ENCODE assay signal across 8 cellular contexts in genomic region chr1:91021686-91022517, GRCh38. TPM values are rescaled to one million over a fixed set of nuclear protein-coding genes. Genes with fewer than 3 reads are reported as not detected.
DNase-seq lines count a peak whose midpoint lies in the region; ATAC-seq and TF ChIP-seq lines count a peak whose summit lies in the region.

Gene ZNF644, minus strand, starts transcription at chr1:91022035. Its CDS starts 39,682 bp downstream, at chr1:90982353.

- peak; percentile 89 to 90 for ATAC-seq in CD4-positive, CD25-positive, alpha-beta regulatory T cell (ENCODE audit: low read depth in 2 of 2)
- ATAC-seq in GM19397 (IDR thresholded peaks at IDR 0.05; ENCODE audit: unreplicated experiment) (peak; percentile 76), HG03565 (IDR thresholded peaks at IDR 0.05; ENCODE audit: unreplicated experiment) (peak; percentile 67)

- H3K27ac Mint-ChIP-seq in CD4-positive, CD25-positive, alpha-beta regulatory T cell, result peak within 1 kb of the TSS; percentile 91 to 99 (median 96)

- peaks cover 53% of the 10 kb centered on the region for H3K4me1 ChIP-seq in CD4-positive, CD25-positive, alpha-beta regulatory T cell (ENCODE audit: control insufficient read depth, insufficient read depth, low read length, poor library complexity, severe bottlenecking)
- peaks cover 2 to 33% (median 14%) of the 10 kb centered on the region in 4 donors for H3K4me1 ChIP-seq in liver (ENCODE audit: control insufficient read depth in 4 of 4, insufficient read depth in 4 of 4, low read length in 3 of 4)

- WGBS in liver, result under 1% methylated on average over 70 of the region's 70 CpGs

- no peaks in the 10 kb centered on the region for H3K27me3 Mint-ChIP-seq in CD4-positive, CD25-positive, alpha-beta regulatory T cell

- no peaks in the 10 kb centered on the region for H3K27me3 ChIP-seq in CD4-positive, CD25-positive, alpha-beta regulatory T cell (ENCODE audit: control insufficient read depth, insufficient read depth, low read length)
- no peaks in the 10 kb centered on the region for H3K27me3 ChIP-seq in liver (ENCODE audit: control insufficient read depth in 4 of 4, insufficient read depth in 4 of 4, low read length in 3 of 4)

- no peaks in the 10 kb centered on the region for H3K9me3 ChIP-seq in CD4-positive, CD25-positive, alpha-beta regulatory T cell (ENCODE audit: control insufficient read depth in 2 of 2, low read length in 2 of 2)
- H3K9me3 ChIP-seq in liver (ENCODE audit: control insufficient read depth in 4 of 4, low read length in 3 of 4), result no peaks in the 10 kb centered on the region

- TF ChIP-seq CTCF in liver (IDR thresholded peaks at IDR 0.05; ENCODE audit: low read depth, low read length, missing input control), result no peak

- DNase-seq in CD4-positive, CD25-positive, alpha-beta regulatory T cell, result peak; percentile 85 to 95 (median 91)
- DNase-seq in NCI-H82 (lab: John Stamatoyannopoulos, UW) (peak; percentile 97), dermis microvascular lymphatic vessel endothelial cell (ENCODE audit: low read depth in 2 of 2) (peak; percentile 47 to 85)
- peak; percentile 88 to 92 for DNase-seq in activated CD4-positive, alpha-beta T cell treated with anti-CD3 and anti-CD28 coated beads, Interleukin-2, amount 50 U/mL, for 48 hours
- peak; percentile 93 for DNase-seq in stimulated activated CD4-positive, alpha-beta T cell treated with anti-CD3 and anti-CD28 coated beads, Interleukin-4, amount 100 ng/mL, for 24 hours

- peaks cover 5% of the 10 kb centered on the region for H3K36me3 Mint-ChIP-seq in CD4-positive, CD25-positive, alpha-beta regulatory T cell

- H3K4me1 Mint-ChIP-seq in CD4-positive, CD25-positive, alpha-beta regulatory T cell, result peaks cover 33 to 74% (median 44%) of the 10 kb centered on the region in 4 donors

- peak in 1 of 2 donors; percentile 27 for TF ChIP-seq RAD21 in liver (IDR thresholded peaks at IDR 0.05)

- peak within 1 kb of the TSS; percentile 79 to 95 for H3K9ac ChIP-seq in liver (ENCODE audit: low read depth in 1 of 2, low read length in 2 of 2)

- peak within 1 kb of the TSS; percentile 88 to 99 (median 96) for H3K4me3 Mint-ChIP-seq in CD4-positive, CD25-positive, alpha-beta regulatory T cell

- no peaks in the 10 kb centered on the region for H3K36me3 ChIP-seq in CD4-positive, CD25-positive, alpha-beta regulatory T cell (ENCODE audit: control insufficient read depth, insufficient read depth, low read length)
- H3K36me3 ChIP-seq in liver (ENCODE audit: control insufficient read depth in 4 of 4, insufficient read depth in 3 of 4, low read depth in 1 of 4, low read length in 3 of 4), result peaks cover 0 to 2% (median 0%) of the 10 kb centered on the region in 4 donors

- no peaks in the 10 kb centered on the region for H3K9me3 Mint-ChIP-seq in CD4-positive, CD25-positive, alpha-beta regulatory T cell

- H3K27ac ChIP-seq in CD4-positive, CD25-positive, alpha-beta regulatory T cell (ENCODE audit: insufficient read depth, low read length, poor library complexity, severe bottlenecking), result peak within 1 kb of the TSS; percentile 99
- peak within 1 kb of the TSS; percentile 96 to 99 for H3K27ac ChIP-seq in liver (ENCODE audit: low read depth in 1 of 2, low read length in 2 of 2)

- H3K4me3 ChIP-seq in CD4-positive, CD25-positive, alpha-beta regulatory T cell (ENCODE audit: low read depth, low read length), result peak within 1 kb of the TSS; percentile 92
- peak within 1 kb of the TSS; percentile 67 to 91 (median 85) for H3K4me3 ChIP-seq in liver (ENCODE audit: low read depth in 1 of 3, low read length in 3 of 3)

TF ChIP-seq in liver, 16 proteins besides CTCF, POLR2A, EP300 and RAD21:
- TF ChIP-seq ZBTB33 (IDR thresholded peaks at IDR 0.05), result no peak
- TF ChIP-seq MAX (IDR thresholded peaks at IDR 0.05), result peak; percentile 35
- TF ChIP-seq FOXA1 (IDR thresholded peaks at IDR 0.05), result peak; percentile 12
- peak; percentile 68 for TF ChIP-seq TAF1 (conservative IDR thresholded peaks at IDR 0.05)
- TF ChIP-seq HNF4A (conservative IDR thresholded peaks at IDR 0.05), result peak; percentile 42 to 59
- peak; percentile 92 for TF ChIP-seq REST (IDR thresholded peaks at IDR 0.05)
- peak; percentile 69 to 83 for TF ChIP-seq EGR1 (IDR thresholded peaks at IDR 0.05; ENCODE audit: low read depth in 2 of 2)
- TF ChIP-seq JUND (IDR thresholded peaks at IDR 0.05), result peak; percentile 69 to 72
- TF ChIP-seq SP1 (IDR thresholded peaks at IDR 0.05), result peak; percentile 77
- TF ChIP-seq RXRA (IDR thresholded peaks at IDR 0.05), result peak; percentile 62 to 75
- peak in 1 of 2 donors; percentile 56 for TF ChIP-seq GABPA (IDR thresholded peaks at IDR 0.05 in 1 of 2, conservative IDR thresholded peaks at IDR 0.05 in 1 of 2)
- peak; percentile 52 for TF ChIP-seq ATF3 (IDR thresholded peaks at IDR 0.05)
- no peak for TF ChIP-seq HNF4G (IDR thresholded peaks at IDR 0.05)
- peak; percentile 15 for TF ChIP-seq FOXA2 (IDR thresholded peaks at IDR 0.05)
- peak; percentile 82 for TF ChIP-seq NR2F2 (IDR thresholded peaks at IDR 0.05)
- TF ChIP-seq YY1 (IDR thresholded peaks at IDR 0.05), result peak; percentile 92

RNA-seq across cellular contexts. Expression of gene ZNF644, which starts in this region (rescaled TPM):
- 139 TPM for total RNA-seq in CD4-positive, CD25-positive, alpha-beta regulatory T cell
- polyA plus RNA-seq in CD4-positive, CD25-positive, alpha-beta regulatory T cell, result 10 to 100 TPM; 46.9 to 55.6 (median 51.2) TPM
- total RNA-seq in dermis microvascular lymphatic vessel endothelial cell (35.9 and 40.1 TPM in 2 replicates), liver (10 to 100 TPM; 35.6 to 38.8 TPM)
- 10 to 100 TPM in 1 of 2 donors, 1 to 10 TPM in 1; 6.8 to 18.7 TPM for polyA plus RNA-seq in liver

Comparison
In these comparisons a context has a peak if more than half of its experiments do, and no peak if none do; other contexts are left out.
1. Peak in every context shown above with its lines: DNase-seq, ATAC-seq, H3K4me3 ChIP-seq and H3K27ac ChIP-seq.